7 cellular contexts compared by ENCODE assay signal in the genomic region with DNA sequence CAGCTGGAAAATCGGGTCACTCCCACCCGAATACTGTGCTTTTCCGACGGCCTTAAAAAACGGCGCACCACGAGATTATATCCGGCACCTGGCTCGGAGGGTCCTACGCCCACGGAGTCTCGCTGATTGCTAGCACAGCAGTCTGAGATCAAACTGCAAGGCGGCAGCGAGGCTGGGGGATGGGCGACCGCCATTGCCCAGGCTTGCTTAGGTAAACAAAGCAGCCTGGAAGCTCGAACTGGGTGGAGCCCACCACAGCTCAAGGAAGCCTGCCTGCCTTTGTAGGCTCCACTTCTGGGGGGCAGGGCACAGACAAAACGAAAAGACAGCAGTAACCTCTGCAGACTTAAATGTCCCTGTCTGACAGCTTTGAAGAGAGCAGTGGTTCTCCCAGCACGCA.
A peak's percentile ranks its signal among the peaks of the same experiment; 100 is the strongest.
DNase-seq lines count a peak whose midpoint lies in the region; FAIRE-seq and TF ChIP-seq lines count a peak whose summit lies in the region.
"Not testable (repeated sequence)": the region's sequence is repeated elsewhere in the genome, so short reads cannot be mapped to it uniquely, and the experiment has no call there.

No MANE protein-coding gene starts in this region.

- H2BK12ac ChIP-seq in mesenchymal stem cell (ENCODE audit: low read length in 2 of 2) = not testable (repeated sequence)

- H3K27ac ChIP-seq in HEK293 (ENCODE audit: extremely low read depth, low read depth, low read length); astrocyte (ENCODE audit: low read depth, low read length); mesenchymal stem cell (ENCODE audit: low read length, poor library complexity, severe bottlenecking): not testable (repeated sequence)

- not testable (repeated sequence) for H3K27me3 Mint-ChIP-seq in astrocyte (ENCODE audit: low read depth, unreplicated experiment); glutamatergic neuron (ENCODE audit: unreplicated experiment); progenitor cell of endocrine pancreas

- peak overlapping the region; percentile 61 for H4K91ac ChIP-seq in mesenchymal stem cell (ENCODE audit: low read length)

- H3K4me1 ChIP-seq in HEK293 (ENCODE audit: control insufficient read depth, insufficient read depth, low read length); astrocyte (ENCODE audit: insufficient read depth, low read length); mesenchymal stem cell (ENCODE audit: control insufficient read depth, insufficient read depth, low read depth, low read length): not testable (repeated sequence)

- not testable (repeated sequence) for FAIRE-seq in astrocyte (lab: Jason Lieb, UNC)

- not testable (repeated sequence) for H4K20me1 ChIP-seq in astrocyte (ENCODE audit: insufficient read depth, low read length)

- not testable (repeated sequence) for H3K79me1 ChIP-seq in mesenchymal stem cell (replicated peaks; ENCODE audit: low read length, poor library complexity, severe bottlenecking)

- H3K4me3 Mint-ChIP-seq in astrocyte (ENCODE audit: unreplicated experiment) = not testable (repeated sequence)
- H3K4me3 Mint-ChIP-seq in glutamatergic neuron (ENCODE audit: unreplicated experiment) = peak overlapping the region; percentile 50
- H3K4me3 Mint-ChIP-seq in progenitor cell of endocrine pancreas (ENCODE audit: low read depth) = peak overlapping the region; percentile 79

- H3K9ac ChIP-seq in astrocyte (ENCODE audit: low read length); mesenchymal stem cell (ENCODE audit: low read length): not testable (repeated sequence)

- H3K4me3 ChIP-seq in HEK293 (ENCODE audit: low read depth, low read length); astrocyte (ENCODE audit: insufficient read depth, low read depth, low read length); mesenchymal stem cell (ENCODE audit: insufficient read depth in 1 of 2, low read depth in 1 of 2, low read length in 2 of 2): not testable (repeated sequence)

- WGBS in mesenchymal stem cell = 11% methylated on average over 19 of the region's 19 CpGs

- CTCF ChIA-PET in HEK293 (lab: Yijun Ruan, JAX) = not testable (repeated sequence)

- H3K4ac ChIP-seq in mesenchymal stem cell (ENCODE audit: low read depth in 1 of 2, low read length in 2 of 2) = not testable (repeated sequence)

- H2AFZ ChIP-seq in astrocyte (ENCODE audit: low read depth, low read length) = peak overlapping the region; percentile 47
- not testable (repeated sequence) for H2AFZ ChIP-seq in mesenchymal stem cell (ENCODE audit: low read depth, low read length)

- H3K9me3 Mint-ChIP-seq in astrocyte (ENCODE audit: unreplicated experiment); glutamatergic neuron (ENCODE audit: unreplicated experiment); progenitor cell of endocrine pancreas (ENCODE audit: low read depth): not testable (repeated sequence)

- H3K4me2 ChIP-seq in astrocyte (ENCODE audit: low read length) (peak overlapping the region; percentile 50), mesenchymal stem cell (ENCODE audit: low read length, poor library complexity, severe bottlenecking) (peak overlapping the region; percentile 43)

- not testable (repeated sequence) for H3K14ac ChIP-seq in mesenchymal stem cell (ENCODE audit: low read length in 2 of 2)

- not testable (repeated sequence) for H3K27me3 ChIP-seq in astrocyte (ENCODE audit: insufficient read depth, low read length); mesenchymal stem cell (ENCODE audit: control insufficient read depth in 1 of 2, insufficient read depth in 1 of 2, low read length in 2 of 2)

- H3K36me3 Mint-ChIP-seq in astrocyte (ENCODE audit: low read depth, unreplicated experiment); glutamatergic neuron (ENCODE audit: unreplicated experiment); progenitor cell of endocrine pancreas (ENCODE audit: insufficient read depth): not testable (repeated sequence)

- not testable (repeated sequence) for H3K9me3 ChIP-seq in HEK293 (ENCODE audit: control insufficient read depth, insufficient read depth, low read depth, low read length); astrocyte (ENCODE audit: insufficient read depth, low read depth, low read length); mesenchymal stem cell (ENCODE audit: control insufficient read depth, low read length)

- H2BK120ac ChIP-seq in mesenchymal stem cell (ENCODE audit: low read depth, low read length) = peak overlapping the region; percentile 19

- POLR2A ChIA-PET in HEK293 (lab: Yijun Ruan, JAX) = not testable (repeated sequence)

- not testable (repeated sequence) for H3K27ac Mint-ChIP-seq in astrocyte (ENCODE audit: unreplicated experiment)
- H3K27ac Mint-ChIP-seq in glutamatergic neuron (ENCODE audit: unreplicated experiment) (peak overlapping the region; percentile 38), progenitor cell of endocrine pancreas (peak overlapping the region; percentile 91)

- not testable (repeated sequence) for H2BK15ac ChIP-seq in mesenchymal stem cell (ENCODE audit: low read depth, poor library complexity, severe bottlenecking)

- DNase-seq in NCI-H69 (lab: John Stamatoyannopoulos, UW) = peak; percentile 53
- peak; percentile 18 for DNase-seq in activated CD8-positive, alpha-beta memory T cell treated with anti-CD3 and anti-CD28 coated beads, Interleukin-2, amount 50 U/mL, for 4 hours
- DNase-seq in astrocyte (ENCODE audit: low read depth); mesenchymal stem cell: not testable (repeated sequence)
- peak; percentile 52 for DNase-seq in glutamatergic neuron
- peak; percentile 22 for DNase-seq in progenitor cell of endocrine pancreas (ENCODE audit: low spot score, unreplicated experiment)

- not testable (repeated sequence) for H3K36me3 ChIP-seq in HEK293 (ENCODE audit: control insufficient read depth in 2 of 2, insufficient read depth in 1 of 2, low read length in 2 of 2); astrocyte (ENCODE audit: insufficient read depth, low read length); mesenchymal stem cell (ENCODE audit: control insufficient read depth in 1 of 2, insufficient read depth in 2 of 2, low read depth in 1 of 2, low read length in 2 of 2)

- not testable (repeated sequence) for H2BK5ac ChIP-seq in mesenchymal stem cell (ENCODE audit: low read depth, low read length, poor library complexity, severe bottlenecking)

- not testable (repeated sequence) for H3K79me2 ChIP-seq in astrocyte (ENCODE audit: insufficient read depth, low read length)

- H3K18ac ChIP-seq in mesenchymal stem cell (ENCODE audit: low read depth in 1 of 2, low read length in 2 of 2) = peak overlapping the region; percentile 21 to 40

- not testable (repeated sequence) for H3K4me1 Mint-ChIP-seq in astrocyte (ENCODE audit: low read depth, unreplicated experiment); glutamatergic neuron (ENCODE audit: low read depth, unreplicated experiment); progenitor cell of endocrine pancreas (ENCODE audit: low read depth)

- not testable (repeated sequence) for H2AK5ac ChIP-seq in mesenchymal stem cell (ENCODE audit: low read length, severe bottlenecking)

- H4K8ac ChIP-seq in mesenchymal stem cell (ENCODE audit: low read length) = peak overlapping the region; percentile 41

- H3K23ac ChIP-seq in mesenchymal stem cell (ENCODE audit: low read length in 2 of 2) = not testable (repeated sequence)

- TF ChIP-seq CTCF in HEK293 (tag by site-specific recombination; IDR thresholded peaks at IDR 0.05); astrocyte (IDR thresholded peaks at IDR 0.05; ENCODE audit: insufficient read depth, low read depth, low read length); glutamatergic neuron (IDR thresholded peaks at IDR 0.05; ENCODE audit: partially characterized antibody, unreplicated experiment); progenitor cell of endocrine pancreas (IDR thresholded peaks at IDR 0.05; ENCODE audit: unreplicated experiment): not testable (repeated sequence)

TF ChIP-seq in HEK293, 187 proteins besides CTCF, POLR2A, EP300 and RAD21:
- TF ChIP-seq TRIM28 (IDR thresholded peaks at IDR 0.05; ENCODE audit: borderline replicate concordance, low read length) = peak; percentile 89
